ENCODE assay signal across 20 cellular contexts in the genomic region with DNA sequence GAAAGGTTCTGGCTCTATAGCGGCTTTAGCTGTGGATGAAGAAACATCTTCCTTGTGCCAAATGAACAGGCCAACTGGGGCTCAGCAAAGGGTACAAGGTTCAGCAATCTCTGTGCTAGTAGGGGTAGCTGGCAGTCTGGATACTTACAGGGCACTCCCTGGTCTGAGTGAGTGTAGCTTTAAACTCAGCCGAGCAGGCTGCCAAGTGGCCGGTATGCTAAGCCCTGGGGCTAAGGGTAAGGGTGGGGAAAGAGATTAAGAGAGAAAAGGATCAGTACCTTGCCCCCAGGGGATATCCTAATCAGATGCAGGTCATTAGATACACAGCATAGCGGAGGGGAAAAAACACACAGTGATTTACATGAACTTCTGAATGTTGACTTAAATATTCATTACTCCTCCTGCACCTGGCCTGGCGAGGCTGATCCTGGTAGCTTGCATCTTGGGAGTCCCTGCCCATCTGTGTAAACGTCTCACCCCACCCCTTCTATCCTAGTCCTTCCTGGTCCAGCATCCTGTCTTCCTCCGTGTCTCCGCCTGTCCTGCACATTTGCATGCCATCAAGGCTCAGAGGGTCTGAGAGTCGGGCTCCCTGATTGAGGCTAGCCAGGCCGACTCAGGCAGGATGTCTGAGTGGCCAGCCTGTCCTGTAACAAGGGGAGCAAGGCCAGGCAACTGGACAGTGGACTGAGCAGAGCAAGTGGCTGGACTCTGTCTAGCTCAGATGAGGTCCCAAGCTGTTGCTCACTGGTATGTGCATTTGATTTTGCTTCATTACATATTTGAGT. TPM values are rescaled to one million over a fixed set of nuclear protein-coding genes. Genes with fewer than 3 reads are reported as not detected.
DNase-seq lines count a peak whose midpoint lies in the region; ATAC-seq and TF ChIP-seq lines count a peak whose summit lies in the region.
"Had no signal": no experiment of that assay in that cellular context is flagged by ENCODE, and none has a peak within 500 bp of the region (broad histone marks: within the 10 kb centered on the region; RNA-seq: fewer than 3 reads in every experiment).

No MANE protein-coding gene starts in this region.

- H3K27ac ChIP-seq in GM23338 (ENCODE audit: low read depth) (no peak overlapping the region; the same call in 1 of the 2 replicates), dorsolateral prefrontal cortex (peak overlapping the region in 58 of 59 donors; percentile 46 to 99 (median 79)), prostate gland (no peak overlapping the region)
- H3K27ac ChIP-seq: suprapubic skin had no signal

- peaks cover 11% of the 10 kb centered on the region for H3K27me3 Mint-ChIP-seq in GM23338 (ENCODE audit: insufficient read depth, low read depth, poor library complexity)
- peaks cover 2% of the 10 kb centered on the region for H3K27me3 Mint-ChIP-seq in activated CD4-positive, alpha-beta T cell treated with anti-CD3 and anti-CD28 coated beads, Interleukin-2, amount 10 ng/mL, durations not matched to agents 24 days and 14 days
- H3K27me3 Mint-ChIP-seq: activated CD4-positive, alpha-beta T cell treated with anti-CD3 and anti-CD28 coated beads, Interleukin-2, amount 10 ng/mL, durations not matched to agents 7 days and 5 days had no signal

- H3K79me2 ChIP-seq in GM23338 (replicated peaks; ENCODE audit: insufficient read depth), result no peaks in the 10 kb centered on the region

- peak; percentile 32 for DNase-seq in GM23338 (ENCODE audit: low spot score)
- peak; percentile 78 to 93 for DNase-seq in NCI-H524 (lab: John Stamatoyannopoulos, UW)
- no peak for DNase-seq in dorsolateral prefrontal cortex
- DNase-seq in prostate gland (ENCODE audit: low spot score), result peak; percentile 12
- no peak for DNase-seq in activated CD4-positive, alpha-beta T cell treated with anti-CD3 and anti-CD28 coated beads, Interleukin-2, amount 10 ng/mL, durations not matched to agents 24 days and 14 days
- no peak for DNase-seq in SW480 (ENCODE audit: low spot score)
- no peak for DNase-seq in NCI-H1694 (lab: John Stamatoyannopoulos, UW)
- DNase-seq: activated CD4-positive, alpha-beta T cell treated with anti-CD3 and anti-CD28 coated beads, Interleukin-2, amount 10 ng/mL, durations not matched to agents 7 days and 5 days; DMS79; kidney glomerular epithelial cell; midbrain; NCI-H226; stimulated activated CD4-positive, alpha-beta T cell treated with anti-CD3 and anti-CD28 coated beads, Interleukin-2, amount 100 ng/mL, for 48 hours had no signal

- no peaks in the 10 kb centered on the region for H3K9me3 Mint-ChIP-seq in GM23338
- no peaks in the 10 kb centered on the region for H3K9me3 Mint-ChIP-seq in activated CD4-positive, alpha-beta T cell treated with anti-CD3 and anti-CD28 coated beads, Interleukin-2, amount 10 ng/mL, durations not matched to agents 24 days and 14 days
- H3K9me3 Mint-ChIP-seq: activated CD4-positive, alpha-beta T cell treated with anti-CD3 and anti-CD28 coated beads, Interleukin-2, amount 10 ng/mL, durations not matched to agents 7 days and 5 days; activated naive CD4-positive, alpha-beta T cell treated with anti-CD3 and anti-CD28 coated beads, Interleukin-2, amount 50 U/mL, for 72 hours had no signal

- peaks cover 28% of the 10 kb centered on the region for H3K4me1 Mint-ChIP-seq in GM23338
- no peaks in the 10 kb centered on the region for H3K4me1 Mint-ChIP-seq in activated CD4-positive, alpha-beta T cell treated with anti-CD3 and anti-CD28 coated beads, Interleukin-2, amount 10 ng/mL, durations not matched to agents 24 days and 14 days
- H3K4me1 Mint-ChIP-seq: activated CD4-positive, alpha-beta T cell treated with anti-CD3 and anti-CD28 coated beads, Interleukin-2, amount 10 ng/mL, durations not matched to agents 7 days and 5 days had no signal

- no peaks in the 10 kb centered on the region for H3K9me2 ChIP-seq in GM23338 (ENCODE audit: insufficient read depth)

- no peak overlapping the region for H2AFZ ChIP-seq in GM23338

- no peaks in the 10 kb centered on the region for H4K20me1 ChIP-seq in GM23338 (replicated peaks; ENCODE audit: insufficient read depth)

- H3K27me3 ChIP-seq in GM23338 (ENCODE audit: insufficient read depth) (no peaks in the 10 kb centered on the region), dorsolateral prefrontal cortex (no peaks in the 10 kb centered on the region), prostate gland (replicated peaks; ENCODE audit: insufficient read depth) (no peaks in the 10 kb centered on the region)
- H3K27me3 ChIP-seq: esophagus muscularis mucosa, suprapubic skin had no signal

- 0 out of 2 replicates have a peak overlapping the region, but pooled peaks have one; percentile 26 for H3K27ac Mint-ChIP-seq in GM23338
- no peak overlapping the region for H3K27ac Mint-ChIP-seq in activated CD4-positive, alpha-beta T cell treated with anti-CD3 and anti-CD28 coated beads, Interleukin-2, amount 10 ng/mL, durations not matched to agents 24 days and 14 days
- H3K27ac Mint-ChIP-seq: activated CD4-positive, alpha-beta T cell treated with anti-CD3 and anti-CD28 coated beads, Interleukin-2, amount 10 ng/mL, durations not matched to agents 7 days and 5 days; activated naive CD4-positive, alpha-beta T cell treated with anti-CD3 and anti-CD28 coated beads, Interleukin-2, amount 50 U/mL, for 72 hours had no signal

- 36% methylated on average over 10 of the region's 10 CpGs for WGBS in prostate gland

- intact Hi-C loops in dorsolateral prefrontal cortex (cut with DNase I), result no loop called here
- intact Hi-C loops in prostate gland (cut with DNase I), result no loop called here
- intact Hi-C loops in activated CD4-positive, alpha-beta T cell treated with anti-CD3 and anti-CD28 coated beads, Interleukin-2, amount 10 ng/mL, durations not matched to agents 24 days and 14 days (cut with micrococcal nuclease), result no loop called here

- H3K4me2 ChIP-seq in GM23338, result peak overlapping the region; percentile 26; the same call in 1 of the 2 replicates

- H3K36me3 ChIP-seq in GM23338 (ENCODE audit: insufficient read depth), result no peaks in the 10 kb centered on the region
- H3K36me3 ChIP-seq in prostate gland, result no peaks in the 10 kb centered on the region
- H3K36me3 ChIP-seq: suprapubic skin had no signal

- H3K4me1 ChIP-seq in GM23338 (ENCODE audit: insufficient read depth), result peaks cover 10% of the 10 kb centered on the region
- no peaks in the 10 kb centered on the region for H3K4me1 ChIP-seq in prostate gland (replicated peaks)

- H3K4me3 Mint-ChIP-seq in GM23338, result no peak overlapping the region
- no peak overlapping the region for H3K4me3 Mint-ChIP-seq in activated CD4-positive, alpha-beta T cell treated with anti-CD3 and anti-CD28 coated beads, Interleukin-2, amount 10 ng/mL, durations not matched to agents 24 days and 14 days
- H3K4me3 Mint-ChIP-seq: activated CD4-positive, alpha-beta T cell treated with anti-CD3 and anti-CD28 coated beads, Interleukin-2, amount 10 ng/mL, durations not matched to agents 7 days and 5 days had no signal

- H3K9me3 ChIP-seq in prostate gland, result no peaks in the 10 kb centered on the region
- H3K9me3 ChIP-seq: esophagus muscularis mucosa, suprapubic skin had no signal

- TF ChIP-seq CTCF in GM23338 (conservative IDR thresholded peaks at IDR 0.05; ENCODE audit: low read depth in 2 of 2) (no peak), dorsolateral prefrontal cortex (IDR thresholded peaks at IDR 0.05 in 54 of 56, conservative IDR thresholded peaks at IDR 0.05 in 2 of 56; ENCODE audit: low read depth in 1 of 56, partially characterized antibody in 56 of 56) (no peak), prostate gland (IDR thresholded peaks at IDR 0.05) (no peak)

- H3K36me3 Mint-ChIP-seq in GM23338 (ENCODE audit: low read depth), result no peaks in the 10 kb centered on the region
- no peaks in the 10 kb centered on the region for H3K36me3 Mint-ChIP-seq in activated CD4-positive, alpha-beta T cell treated with anti-CD3 and anti-CD28 coated beads, Interleukin-2, amount 10 ng/mL, durations not matched to agents 24 days and 14 days (ENCODE audit: low read depth)
- H3K36me3 Mint-ChIP-seq: activated naive CD4-positive, alpha-beta T cell treated with anti-CD3 and anti-CD28 coated beads, Interleukin-2, amount 50 U/mL, for 72 hours had no signal

- H3F3A ChIP-seq in GM23338 (replicated peaks; ENCODE audit: low read depth), result no peaks in the 10 kb centered on the region

- TF ChIP-seq POLR2A in prostate gland (IDR thresholded peaks at IDR 0.05), result no peak

- H3K4me3 ChIP-seq in GM23338, result no peak overlapping the region
- no peak overlapping the region for H3K4me3 ChIP-seq in dorsolateral prefrontal cortex
- no peak overlapping the region for H3K4me3 ChIP-seq in prostate gland
- H3K4me3 ChIP-seq: esophagus muscularis mucosa, suprapubic skin had no signal

- ATAC-seq in GM23338, result peak; percentile 74
- ATAC-seq: activated naive CD4-positive, alpha-beta T cell treated with anti-CD3 and anti-CD28 coated beads, Interleukin-2, amount 50 U/mL, for 72 hours had no signal

RNA-seq across cellular contexts. Expression of gene CNTN2, which starts 39.5 kb away (rescaled TPM):
- 2.2 TPM in 2 replicates for total RNA-seq in GM23338 (2014; rRNA removed; shearing (Covaris generic))
- polyA plus RNA-seq in GM23338 (2016; fragmentation: Nextera tagmentation; extraction: Ambion mirVana), result 0.75 and 1.3 TPM in 2 replicates
- total RNA-seq in dorsolateral prefrontal cortex, result 1,000 to 10,000 TPM in 1 of 120 experiments, 100 to 1,000 TPM in 115, 10 to 100 TPM in 4; 87.4 to 1,120 (median 263) TPM
- total RNA-seq in prostate gland, result 1 to 10 TPM in 1 of 2 donors, not detected in 1; 5.1 TPM
- not detected in 2 replicates for total RNA-seq in activated CD4-positive, alpha-beta T cell treated with anti-CD3 and anti-CD28 coated beads, Interleukin-2, amount 10 ng/mL, durations not matched to agents 24 days and 14 days
- total RNA-seq: activated CD4-positive, alpha-beta T cell treated with anti-CD3 and anti-CD28 coated beads, Interleukin-2, amount 10 ng/mL, durations not matched to agents 7 days and 5 days; activated naive CD4-positive, alpha-beta T cell treated with anti-CD3 and anti-CD28 coated beads, Interleukin-2, amount 50 U/mL, for 72 hours; dermis microvascular lymphatic vessel endothelial cell; OCI-LY7; SK-MEL-5 had no signal
- polyA plus RNA-seq: BJ had no signal

Comparison
In these comparisons a context has a peak if more than half of its experiments do, and no peak if none do; other contexts are left out.
1. DNase-seq: peak in GM23338 (single experiment), NCI-H524 (2 of 2) and prostate gland (single experiment); none in dorsolateral prefrontal cortex (0 of 10), activated CD4-positive, alpha-beta T cell treated with anti-CD3 and anti-CD28 coated beads, Interleukin-2, amount 10 ng/mL, durations not matched to agents 24 days and 14 days (single experiment), SW480 (single experiment) and NCI-H1694 (single experiment).
2. H3K27ac ChIP-seq: peak in dorsolateral prefrontal cortex (58 of 59); none in GM23338 (single experiment) and prostate gland (0 of 2).
3. RNA of gene CNTN2, which starts 39.5 kb away (total RNA-seq): 87.4 to 1,120 TPM in dorsolateral prefrontal cortex; 5.1 TPM in prostate gland, 2.2 TPM in GM23338 and not detected in activated CD4-positive, alpha-beta T cell treated with anti-CD3 and anti-CD28 coated beads, Interleukin-2, amount 10 ng/mL, durations not matched to agents 24 days and 14 days; every median in the first group is over 10 times any median in the second.